Comparison of ENCODE assay signal across 29 cellular contexts in genomic region chr21:39334611-39335010, GRCh38.
"Had no signal": no experiment of that assay in that cellular context is flagged by ENCODE, and none has a peak within 500 bp of the region (broad histone marks: within the 10 kb centered on the region; RNA-seq: fewer than 3 reads in every experiment).

No MANE protein-coding gene starts in this region.

- ATAC-seq: effector memory CD8-positive, alpha-beta T cell; esophagus mucosa; foreskin keratinocyte; gastrocnemius medialis; gastroesophageal sphincter; heart left ventricle; heart right ventricle had no signal

- DNase-seq: colonic mucosa; cortex of kidney; dermis blood vessel endothelial cell; dorsolateral prefrontal cortex; effector CD4-positive, alpha-beta T cell; effector CD8-positive, alpha-beta T cell; effector memory CD4-positive, alpha-beta T cell; effector memory CD8-positive, alpha-beta T cell; endodermal cell; erythroblast; esophagus squamous epithelium; foreskin fibroblast; foreskin keratinocyte; foreskin melanocyte; gastrocnemius medialis; glutamatergic neuron; head of caudate nucleus; heart left ventricle; heart right ventricle had no signal

- H3K4me3 ChIP-seq: colonic mucosa, coronary artery, dorsolateral prefrontal cortex, esophagus muscularis mucosa, esophagus squamous epithelium, gastrocnemius medialis, gastroesophageal sphincter, heart left ventricle, heart right ventricle, hepatocyte had no signal

- H3K4me1 ChIP-seq: colonic mucosa, esophagus muscularis mucosa, esophagus squamous epithelium, foreskin keratinocyte, gastrocnemius medialis, gastroesophageal sphincter had no signal

- H3K27ac ChIP-seq: colonic mucosa, coronary artery, dorsolateral prefrontal cortex, epithelial cell of prostate, esophagus muscularis mucosa, esophagus squamous epithelium, foreskin keratinocyte, gastrocnemius medialis, gastroesophageal sphincter, heart left ventricle, heart right ventricle, hepatocyte had no signal

- H3K36me3 ChIP-seq: colonic mucosa, esophagus muscularis mucosa, esophagus squamous epithelium, gastrocnemius medialis, gastroesophageal sphincter, heart left ventricle, heart right ventricle had no signal

- FAIRE-seq: colon, endometrium, endothelial cell of umbilical vein, frontal cortex had no signal

- H3K9me3 ChIP-seq: colonic mucosa, esophagus muscularis mucosa, esophagus squamous epithelium, gastrocnemius medialis, gastroesophageal sphincter, heart left ventricle, heart right ventricle had no signal

- H3K79me2 ChIP-seq: hepatocyte had no signal

- H3K27me3 ChIP-seq: colonic mucosa, dorsolateral prefrontal cortex, esophagus muscularis mucosa, esophagus squamous epithelium, foreskin keratinocyte, gastrocnemius medialis, gastroesophageal sphincter, heart left ventricle, heart right ventricle, hepatocyte had no signal

- H3K4me2 ChIP-seq: hepatocyte had no signal

- H2AFZ ChIP-seq: hepatocyte had no signal
